17 cellular contexts compared by ENCODE assay signal in the genomic region with DNA sequence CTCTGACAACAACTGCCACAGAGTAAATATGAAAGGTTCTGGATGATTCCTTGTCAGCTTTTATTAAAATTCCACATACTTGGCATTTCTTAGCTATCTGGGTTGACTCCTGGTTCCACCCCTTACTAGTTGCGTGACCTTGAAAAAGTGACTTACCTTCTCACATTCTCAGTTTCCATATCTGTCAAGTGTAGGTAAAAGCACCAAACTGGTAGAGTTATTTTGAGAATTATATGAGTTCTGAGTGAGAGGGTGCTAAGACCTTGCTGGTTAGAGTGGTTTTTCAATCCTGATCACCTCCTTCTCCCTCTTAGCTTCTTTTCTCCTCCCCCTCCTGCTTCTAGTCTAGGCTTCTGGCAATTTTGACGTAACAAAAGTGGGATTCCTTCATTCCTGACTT.
DNase-seq lines count a peak whose midpoint lies in the region; ATAC-seq and TF ChIP-seq lines count a peak whose summit lies in the region.
"Had no signal": no experiment of that assay in that cellular context is flagged by ENCODE, and none has a peak within 500 bp of the region (broad histone marks: within the 10 kb centered on the region; RNA-seq: fewer than 3 reads in every experiment).

No MANE protein-coding gene starts in this region.

- no peaks in the 10 kb centered on the region for H4K20me1 ChIP-seq in mammary epithelial cell (ENCODE audit: insufficient read depth, low read length)

- H3K27me3 ChIP-seq in mammary epithelial cell (ENCODE audit: insufficient read depth, low read length) (no peaks in the 10 kb centered on the region), gastrocnemius medialis (no peaks in the 10 kb centered on the region)
- H3K27me3 ChIP-seq: MG63 had no signal

- in situ Hi-C loops in mammary epithelial cell (cut with MboI; ENCODE audit: low sequenced_read_pairs in 2 of 2) (loop anchor here (5.0 kb wide), 2 partner anchors 272 to 282 kb away; no protein-coding TSS in a partner anchor), gastrocnemius medialis (cut with MboI; ENCODE audit: low sequenced_read_pairs in 4 of 4) (loop anchor here (5.0 to 10.0 kb wide), 3 partner anchors 270 to 310 kb away; no protein-coding TSS in a partner anchor)

- no peak for DNase-seq in mammary epithelial cell
- DNase-seq in gastrocnemius medialis = no peak
- DNase-seq in GM20000 (ENCODE audit: low spot score) = no peak
- no peak for DNase-seq in stimulated activated naive CD8-positive, alpha-beta T cell treated with anti-CD3 and anti-CD28 coated beads, Interleukin-15, Interleukin-2, amounts not matched to agents 100 U/mL and 50 U/mL, for 24 hours
- DNase-seq: activated CD8-positive, alpha-beta memory T cell treated with anti-CD3 and anti-CD28 coated beads, Interleukin-2, amount 50 U/mL, for 48 hours; CD4-positive, CD25-positive, alpha-beta regulatory T cell; GDM1; HCEC 1CT; head of caudate nucleus; MG63; midbrain had no signal

- H3K9ac ChIP-seq in mammary epithelial cell (ENCODE audit: insufficient read depth, low read length) = peak overlapping the region; percentile 42

- TF ChIP-seq POLR2A in gastrocnemius medialis (IDR thresholded peaks at IDR 0.05) = no peak

- no peaks in the 10 kb centered on the region for H3K79me2 ChIP-seq in mammary epithelial cell (ENCODE audit: insufficient read depth, low read length)

- BruUV-seq in mammary epithelial cell (replicated peaks; lab: Mats Ljungman, UMichigan) = no TSS peak

- ATAC-seq in GM18502 (IDR thresholded peaks at IDR 0.05; ENCODE audit: poor library complexity, unreplicated experiment) = peak; percentile 37
- peak; percentile 33 for ATAC-seq in HG02678 (IDR thresholded peaks at IDR 0.05; ENCODE audit: unreplicated experiment)
- ATAC-seq in gastrocnemius medialis = no peak
- ATAC-seq in stimulated activated naive CD8-positive, alpha-beta T cell treated with anti-CD3 and anti-CD28 coated beads, Interleukin-15, Interleukin-2, amounts not matched to agents 100 U/mL and 50 U/mL, for 24 hours = no peak
- no peak for ATAC-seq in HG02973 (IDR thresholded peaks at IDR 0.05; ENCODE audit: unreplicated experiment)
- no peak for ATAC-seq in HG02840 (IDR thresholded peaks at IDR 0.05; ENCODE audit: low FRiP score, unreplicated experiment)

- H3K4me2 ChIP-seq in mammary epithelial cell (ENCODE audit: insufficient read depth, low read depth, low read length) = peak overlapping the region; percentile 70

- H3K9me3 ChIP-seq in mammary epithelial cell (replicated peaks; ENCODE audit: insufficient read depth, low read length) (no peaks in the 10 kb centered on the region), gastrocnemius medialis (no peaks in the 10 kb centered on the region)
- H3K9me3 ChIP-seq: MG63 had no signal

- 55% methylated on average over 2 of the region's 2 CpGs for WGBS in mammary epithelial cell (ENCODE audit: low coverage, missing lambda C conversion rate)

- no peaks in the 10 kb centered on the region for H3K36me3 ChIP-seq in mammary epithelial cell (ENCODE audit: insufficient read depth, low read length)
- no peaks in the 10 kb centered on the region for H3K36me3 ChIP-seq in gastrocnemius medialis
- H3K36me3 ChIP-seq: MG63 had no signal

- intact Hi-C loops in mammary epithelial cell (cut with micrococcal nuclease) (loop anchor here (1.0 to 10.0 kb wide), 7 partner anchors 88 to 1252 kb away; a partner anchor contains a TSS), gastrocnemius medialis (cut with DNase I; ENCODE audit: low total_unique reads) (loop anchor here (2.0 to 5.0 kb wide), 2 partner anchors 98 to 287 kb away; a partner anchor contains a TSS)

- peak overlapping the region; percentile 91 for H2AFZ ChIP-seq in mammary epithelial cell (ENCODE audit: low read depth, low read length)

- dilution Hi-C loops in mammary epithelial cell (cut with HindIII; ENCODE audit: low sequenced_read_pairs) = no loop called here

- no peak overlapping the region for H3K4me3 ChIP-seq in mammary epithelial cell (replicated peaks in 1 of 3; ENCODE audit: insufficient read depth in 1 of 3, low read depth in 2 of 3, low read length in 3 of 3)
- H3K4me3 ChIP-seq in gastrocnemius medialis = no peak overlapping the region
- H3K4me3 ChIP-seq: MG63, skin epidermis had no signal

- no peak for TF ChIP-seq CTCF in mammary epithelial cell (conservative IDR thresholded peaks at IDR 0.05 in 1 of 2, IDR thresholded peaks at IDR 0.05 in 1 of 2; ENCODE audit: extremely low read depth in 1 of 2, insufficient read depth in 1 of 2, low read depth in 1 of 2, low read length in 2 of 2)
- no peak for TF ChIP-seq CTCF in gastrocnemius medialis (IDR thresholded peaks at IDR 0.05 in 4 of 5, conservative IDR thresholded peaks at IDR 0.05 in 1 of 5)
- TF ChIP-seq CTCF in GM20000 (IDR thresholded peaks at IDR 0.05; ENCODE audit: extremely low read depth, missing control alignments) = no peak

- H3K4me1 ChIP-seq in mammary epithelial cell (ENCODE audit: insufficient read depth, low read length) = peaks cover 24% of the 10 kb centered on the region
- peaks cover 0 to 8% of the 10 kb centered on the region in 2 donors for H3K4me1 ChIP-seq in gastrocnemius medialis

- CTCF ChIA-PET in mammary epithelial cell (lab: Charles Lee; ENCODE audit: low non-redundant PET) = interaction anchor here (0.5 to 2.4 kb wide), 4 partner anchors 118 to 509 kb away, joined by 3 to 35 read pairs (median 10); no protein-coding TSS in a partner anchor

- H3K27ac ChIP-seq in mammary epithelial cell (ENCODE audit: insufficient read depth, low read depth, low read length) = peak overlapping the region; percentile 31
- H3K27ac ChIP-seq in gastrocnemius medialis = peak overlapping the region; percentile 29 to 64 (median 52)
- H3K27ac ChIP-seq: HL-60 had no signal

Comparison
In these comparisons a context has a peak if more than half of its experiments do, and no peak if none do; other contexts are left out.
1. ATAC-seq: peak in GM18502 (single experiment) and HG02678 (single experiment); none in gastrocnemius medialis (0 of 2), stimulated activated naive CD8-positive, alpha-beta T cell treated with anti-CD3 and anti-CD28 coated beads, Interleukin-15, Interleukin-2, amounts not matched to agents 100 U/mL and 50 U/mL, for 24 hours (single experiment), HG02973 (single experiment) and HG02840 (single experiment).